ENCODE assay signal across 19 cellular contexts in genomic region chr6:3526962-3527796, GRCh38.
DNase-seq lines count a peak whose midpoint lies in the region; ATAC-seq and TF ChIP-seq lines count a peak whose summit lies in the region.
"Had no signal": no experiment of that assay in that cellular context is flagged by ENCODE, and none has a peak within 500 bp of the region (broad histone marks: within the 10 kb centered on the region; RNA-seq: fewer than 3 reads in every experiment).

No MANE protein-coding gene starts in this region.

- no peaks in the 10 kb centered on the region for H3K4me1 ChIP-seq in upper lobe of right lung

- H3K9me3 ChIP-seq in upper lobe of right lung: no peaks in the 10 kb centered on the region
- H3K9me3 ChIP-seq: transverse colon had no signal

- DNase-seq in NCI-H2171 treated with DMSO at 0.1 percent for 48 hours (lab: John Stamatoyannopoulos, UW) (peak; percentile 31), NCI-H2171 (lab: John Stamatoyannopoulos, UW) (no peak), cardiac fibroblast (ENCODE audit: low read depth in 2 of 2) (peak; percentile 54 to 64), kidney glomerular epithelial cell (lab: John Stamatoyannopoulos, UW) (peak; percentile 36), upper lobe of right lung (no peak), T1000 (lab: John Stamatoyannopoulos, UW) (no peak)
- DNase-seq: activated B cell treated with CpG ODN at 0.5 μM for 24 hours; activated CD8-positive, alpha-beta memory T cell treated with anti-CD3 and anti-CD28 coated beads for 24 hours; central memory CD4-positive, alpha-beta T cell; effector memory CD8-positive, alpha-beta T cell; naive B cell; NCI-H2227 treated with DMSO at 0.1 percent for 48 hours; stimulated activated CD4-positive, alpha-beta T cell treated with anti-CD3 and anti-CD28 coated beads, Interleukin-12 subunit alpha, Interleukin-12 subunit beta, amount 100 ng/mL, for 4 hours; T-helper 17 cell had no signal

- H3K4me3 ChIP-seq in cardiac fibroblast (replicated peaks in 1 of 2; ENCODE audit: low read depth in 2 of 2, low read length in 2 of 2) (no peak overlapping the region), upper lobe of right lung (no peak overlapping the region)
- H3K4me3 ChIP-seq: lung, transverse colon had no signal

- ATAC-seq in upper lobe of right lung (peak; percentile 63), GM18502 (IDR thresholded peaks at IDR 0.05; ENCODE audit: poor library complexity, unreplicated experiment) (no peak), HG03045 (IDR thresholded peaks at IDR 0.05; ENCODE audit: unreplicated experiment) (no peak)
- ATAC-seq: effector memory CD8-positive, alpha-beta T cell; stimulated activated effector memory CD8-positive, alpha-beta T cell treated with anti-CD3 and anti-CD28 coated beads, Interleukin-12 subunit alpha, Interleukin-12 subunit beta, amount 100 ng/mL, for 72 hours; T-helper 17 cell had no signal

- H3K27me3 ChIP-seq in upper lobe of right lung: no peaks in the 10 kb centered on the region
- H3K27me3 ChIP-seq: transverse colon had no signal

- no peak for TF ChIP-seq CTCF in cardiac fibroblast (IDR thresholded peaks at IDR 0.05; ENCODE audit: low read depth, low read length)
- no peak for TF ChIP-seq CTCF in upper lobe of right lung (IDR thresholded peaks at IDR 0.05)

- intact Hi-C loops in upper lobe of right lung (cut with DNase I): no loop called here

- H3K36me3 ChIP-seq in upper lobe of right lung: no peaks in the 10 kb centered on the region
- H3K36me3 ChIP-seq: transverse colon had no signal

- no peak overlapping the region for H3K27ac ChIP-seq in upper lobe of right lung

Comparison
In these comparisons a context has a peak if more than half of its experiments do, and no peak if none do; other contexts are left out.
1. DNase-seq: peak in NCI-H2171 treated with DMSO at 0.1 percent for 48 hours (single experiment), cardiac fibroblast (2 of 2) and kidney glomerular epithelial cell (single experiment); none in NCI-H2171 (single experiment), upper lobe of right lung (single experiment) and T1000 (single experiment).